11 cellular contexts compared by ENCODE assay signal in the genomic region with DNA sequence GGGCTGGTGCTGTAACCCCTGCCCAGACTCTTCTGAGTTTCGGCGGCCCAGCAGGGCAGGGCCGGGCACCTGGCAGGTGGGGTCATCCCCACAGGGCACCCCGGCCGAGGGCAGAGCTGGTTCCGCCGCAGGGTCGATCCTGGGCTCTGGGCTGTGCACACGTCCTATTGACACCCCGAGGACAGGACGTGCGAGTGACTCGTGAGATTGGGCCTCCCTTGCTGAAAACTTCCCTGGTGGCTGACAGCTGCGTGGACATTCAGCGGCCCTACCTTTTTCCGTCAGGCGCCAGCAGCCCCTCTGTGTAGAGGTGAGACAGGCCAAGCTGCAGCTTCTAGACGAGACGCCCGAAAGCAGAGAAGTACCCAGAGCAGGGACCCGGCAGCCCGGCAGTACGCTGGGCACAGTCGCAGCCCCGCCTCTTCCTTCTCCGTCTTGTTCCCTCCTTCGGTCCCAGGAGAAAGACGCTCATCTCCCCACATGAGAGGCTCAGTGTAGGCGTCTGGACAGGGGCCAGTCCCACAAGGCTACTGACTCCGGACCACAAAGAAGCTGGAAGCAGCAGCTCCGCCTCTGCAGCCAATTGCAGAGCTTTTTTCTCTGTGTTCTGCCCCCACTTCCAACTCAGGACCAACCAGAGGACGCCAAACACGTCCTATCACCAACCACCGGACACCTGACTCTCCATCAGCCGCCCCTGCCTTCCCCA. TPM values are rescaled to one million over a fixed set of nuclear protein-coding genes. Genes with fewer than 3 reads are reported as not detected.
DNase-seq lines count a peak whose midpoint lies in the region; ATAC-seq, FAIRE-seq and TF ChIP-seq lines count a peak whose summit lies in the region.
"Had no signal": no experiment of that assay in that cellular context is flagged by ENCODE, and none has a peak within 500 bp of the region (broad histone marks: within the 10 kb centered on the region; RNA-seq: fewer than 3 reads in every experiment).

A gene (minus strand): TSS at position 532 of the 709 bp plus-strand sequence. CDS start 4,331 bp downstream, outside the sequence.

- H3K27ac ChIP-seq in thyroid gland = no peak within 1 kb of the TSS

- no peak for DNase-seq in activated naive CD8-positive, alpha-beta T cell treated with anti-CD3 and anti-CD28 coated beads, Interleukin-2, amount 10 ng/mL, durations not matched to agents 7 days and 5 days
- no peak for DNase-seq in activated naive CD8-positive, alpha-beta T cell treated with anti-CD3 and anti-CD28 coated beads, Interleukin-2, amount 50 U/mL, for 24 hours
- peak; percentile 72 for DNase-seq in astrocyte of the cerebellum (ENCODE audit: low read depth)
- no peak for DNase-seq in left colon
- peak; percentile 24 to 51 for DNase-seq in thyroid gland
- no peak for DNase-seq in NCI-H2196 treated with DMSO at 0.1 percent for 48 hours (lab: John Stamatoyannopoulos, UW; ENCODE audit: unreplicated experiment)
- DNase-seq in GM12892 (ENCODE audit: insufficient read length) = no peak
- DNase-seq: T-helper 9 cell had no signal

- H3K9me3 ChIP-seq in thyroid gland = no peaks in the 10 kb centered on the region

- no peaks in the 10 kb centered on the region for H3K36me3 Mint-ChIP-seq in activated naive CD8-positive, alpha-beta T cell treated with anti-CD3 and anti-CD28 coated beads, Interleukin-2, amount 10 ng/mL, durations not matched to agents 7 days and 5 days
- peaks cover 3% of the 10 kb centered on the region for H3K36me3 Mint-ChIP-seq in activated naive CD8-positive, alpha-beta T cell treated with anti-CD3 and anti-CD28 coated beads, Interleukin-2, amount 50 U/mL, for 24 hours (ENCODE audit: low read depth)

- POLR2A ChIA-PET in activated naive CD8-positive, alpha-beta T cell treated with anti-CD3 and anti-CD28 coated beads, Interleukin-2, amount 10 ng/mL, durations not matched to agents 7 days and 5 days (lab: Charles Lee) = no interaction called here

- H3K27me3 Mint-ChIP-seq in activated naive CD8-positive, alpha-beta T cell treated with anti-CD3 and anti-CD28 coated beads, Interleukin-2, amount 10 ng/mL, durations not matched to agents 7 days and 5 days = peaks cover 56% of the 10 kb centered on the region
- H3K27me3 Mint-ChIP-seq in activated naive CD8-positive, alpha-beta T cell treated with anti-CD3 and anti-CD28 coated beads, Interleukin-2, amount 50 U/mL, for 24 hours = peaks cover 56% of the 10 kb centered on the region

- no peaks in the 10 kb centered on the region for H3K36me3 ChIP-seq in thyroid gland

- intact Hi-C loops in left colon (cut with DNase I, micrococcal nuclease) (loop anchor here in 1 of 2 donors (10.0 kb wide), 1 partner anchor 195 kb away; no protein-coding TSS in a partner anchor), thyroid gland (cut with DNase I) (loop anchor here (10.0 kb wide), 1 partner anchor 455 kb away; no protein-coding TSS in a partner anchor)

- no peaks in the 10 kb centered on the region for H3K27me3 ChIP-seq in thyroid gland

- peaks cover 0 to 9% of the 10 kb centered on the region in 2 donors for H3K4me1 ChIP-seq in thyroid gland

- peak within 1 kb of the TSS; percentile 64 for H3K4me3 Mint-ChIP-seq in activated naive CD8-positive, alpha-beta T cell treated with anti-CD3 and anti-CD28 coated beads, Interleukin-2, amount 10 ng/mL, durations not matched to agents 7 days and 5 days
- H3K4me3 Mint-ChIP-seq in activated naive CD8-positive, alpha-beta T cell treated with anti-CD3 and anti-CD28 coated beads, Interleukin-2, amount 50 U/mL, for 24 hours = no peak within 1 kb of the TSS

- in situ Hi-C loops in astrocyte of the cerebellum (cut with HindIII; ENCODE audit: low sequenced_read_pairs) = no loop called here

- no peaks in the 10 kb centered on the region for H3K9me3 Mint-ChIP-seq in activated naive CD8-positive, alpha-beta T cell treated with anti-CD3 and anti-CD28 coated beads, Interleukin-2, amount 10 ng/mL, durations not matched to agents 7 days and 5 days
- no peaks in the 10 kb centered on the region for H3K9me3 Mint-ChIP-seq in activated naive CD8-positive, alpha-beta T cell treated with anti-CD3 and anti-CD28 coated beads, Interleukin-2, amount 50 U/mL, for 24 hours

- TF ChIP-seq POLR2A in thyroid gland (IDR thresholded peaks at IDR 0.05) (no peak), GM12892 (IDR thresholded peaks at IDR 0.05; ENCODE audit: low read depth, low read length) (no peak)

- no peak within 1 kb of the TSS for H3K27ac Mint-ChIP-seq in activated naive CD8-positive, alpha-beta T cell treated with anti-CD3 and anti-CD28 coated beads, Interleukin-2, amount 10 ng/mL, durations not matched to agents 7 days and 5 days
- H3K27ac Mint-ChIP-seq in activated naive CD8-positive, alpha-beta T cell treated with anti-CD3 and anti-CD28 coated beads, Interleukin-2, amount 50 U/mL, for 24 hours = no peak within 1 kb of the TSS

- H3K4me3 ChIP-seq in astrocyte of the cerebellum (ENCODE audit: low read depth, low read length) (peak within 1 kb of the TSS; percentile 27), thyroid gland (replicated peaks in 1 of 3) (no peak within 1 kb of the TSS)

- TF ChIP-seq CTCF in astrocyte of the cerebellum (IDR thresholded peaks at IDR 0.05; ENCODE audit: low read depth, low read length, missing control alignments) = no peak
- TF ChIP-seq CTCF in thyroid gland (IDR thresholded peaks at IDR 0.05) = no peak

- ATAC-seq in activated naive CD8-positive, alpha-beta T cell treated with anti-CD3 and anti-CD28 coated beads, Interleukin-2, amount 10 ng/mL, durations not matched to agents 7 days and 5 days (ENCODE audit: low read depth) = no peak
- ATAC-seq in activated naive CD8-positive, alpha-beta T cell treated with anti-CD3 and anti-CD28 coated beads, Interleukin-2, amount 50 U/mL, for 24 hours = no peak
- ATAC-seq in left colon = peak; percentile 26
- no peak for ATAC-seq in HG03354 (IDR thresholded peaks at IDR 0.05; ENCODE audit: poor library complexity, severe bottlenecking, unreplicated experiment)

- peaks cover 8% of the 10 kb centered on the region for H3K4me1 Mint-ChIP-seq in activated naive CD8-positive, alpha-beta T cell treated with anti-CD3 and anti-CD28 coated beads, Interleukin-2, amount 10 ng/mL, durations not matched to agents 7 days and 5 days
- H3K4me1 Mint-ChIP-seq in activated naive CD8-positive, alpha-beta T cell treated with anti-CD3 and anti-CD28 coated beads, Interleukin-2, amount 50 U/mL, for 24 hours = peaks cover 14% of the 10 kb centered on the region

- no peak for FAIRE-seq in GM12892 (lab: Jason Lieb, UNC)
- FAIRE-seq: endometrium had no signal

- 23 to 29% methylated on average over 22 to 26 of the region's 35 CpGs for WGBS in thyroid gland, 2 donors

RNA-seq across cellular contexts. Expression of the gene that starts here (rescaled TPM):
- not detected for total RNA-seq in activated naive CD8-positive, alpha-beta T cell treated with anti-CD3 and anti-CD28 coated beads, Interleukin-2, amount 10 ng/mL, durations not matched to agents 7 days and 5 days
- total RNA-seq in left colon (not detected), thyroid gland (1 to 10 TPM in 2 of 4 donors, under 1 TPM in 1, not detected in 1; 0.89 to 3.2 (median 3.2) TPM)
- not detected for polyA plus RNA-seq in GM12892 (2012; ENCODE audit: missing spikeins)
- total RNA-seq: LHCN-M2 had no signal

Comparison
In these comparisons a context has a peak if more than half of its experiments do, and no peak if none do; other contexts are left out.
1. Peak in ATAC-seq in left colon; RNA of the gene not detected or under 1 TPM.
2. DNase-seq: peak in astrocyte of the cerebellum (single experiment) and thyroid gland (2 of 2); none in activated naive CD8-positive, alpha-beta T cell treated with anti-CD3 and anti-CD28 coated beads, Interleukin-2, amount 10 ng/mL, durations not matched to agents 7 days and 5 days (single experiment), activated naive CD8-positive, alpha-beta T cell treated with anti-CD3 and anti-CD28 coated beads, Interleukin-2, amount 50 U/mL, for 24 hours (single experiment), left colon (0 of 2), NCI-H2196 treated with DMSO at 0.1 percent for 48 hours (single experiment) and GM12892 (single experiment).